Comparison of ENCODE assay signal across 9 cellular contexts in genomic region chr6:7974932-7975763, GRCh38.
DNase-seq lines count a peak whose midpoint lies in the region; ATAC-seq, FAIRE-seq and TF ChIP-seq lines count a peak whose summit lies in the region.
"Had no signal": no experiment of that assay in that cellular context is flagged by ENCODE, and none has a peak within 500 bp of the region (broad histone marks: within the 10 kb centered on the region; RNA-seq: fewer than 3 reads in every experiment).

No MANE protein-coding gene starts in this region.

- H4K20me1 ChIP-seq in KMS-11 (ENCODE audit: insufficient read depth), result no peaks in the 10 kb centered on the region

- no peak overlapping the region for H3K4me3 ChIP-seq in KMS-11 (IDR thresholded peaks at IDR 0.05; ENCODE audit: insufficient read depth, low read depth, low read length)

- peak overlapping the region; percentile 65 for H3K4me2 ChIP-seq in KMS-11

- intact Hi-C loops in activated naive CD4-positive, alpha-beta T cell treated with anti-CD3 and anti-CD28 coated beads for 36 hours (cut with micrococcal nuclease), result no loop called here

- peaks cover 30% of the 10 kb centered on the region for H3K27me3 Mint-ChIP-seq in stimulated activated naive CD8-positive, alpha-beta T cell treated with anti-CD3 and anti-CD28 coated beads, Interleukin-15, amount 100 ng/mL, for 72 hours
- H3K27me3 Mint-ChIP-seq in activated naive CD4-positive, alpha-beta T cell treated with anti-CD3 and anti-CD28 coated beads for 36 hours (ENCODE audit: low read depth), result peaks cover 28% of the 10 kb centered on the region

- no peak for TF ChIP-seq CTCF in KMS-11 (conservative IDR thresholded peaks at IDR 0.05; ENCODE audit: low read depth, low read length)

- no peaks in the 10 kb centered on the region for H3K27me3 ChIP-seq in KMS-11 (ENCODE audit: insufficient read depth, low read depth)

- H2AFZ ChIP-seq in KMS-11 (ENCODE audit: low read depth), result no peak overlapping the region

- H3K36me3 ChIP-seq in KMS-11 (ENCODE audit: insufficient read depth), result no peaks in the 10 kb centered on the region

- DNase-seq in DMS79 treated with DMSO at 0.1 percent for 48 hours (lab: John Stamatoyannopoulos, UW), result peak; percentile 2
- peak; percentile 94 for DNase-seq in astrocyte of the hippocampus (ENCODE audit: low read depth, low spot score)
- DNase-seq in islet precursor cell, result peak; percentile 98
- no peak for DNase-seq in stimulated activated naive CD8-positive, alpha-beta T cell treated with anti-CD3 and anti-CD28 coated beads, Interleukin-15, amount 100 ng/mL, for 72 hours
- DNase-seq in GM19239 (ENCODE audit: insufficient read length, low spot score), result no peak
- DNase-seq in activated naive CD4-positive, alpha-beta T cell treated with anti-CD3 and anti-CD28 coated beads for 36 hours, result no peak

- peak overlapping the region; percentile 29 to 59 for H3K4me3 Mint-ChIP-seq in stimulated activated naive CD8-positive, alpha-beta T cell treated with anti-CD3 and anti-CD28 coated beads, Interleukin-15, amount 100 ng/mL, for 72 hours
- no peak overlapping the region for H3K4me3 Mint-ChIP-seq in activated naive CD4-positive, alpha-beta T cell treated with anti-CD3 and anti-CD28 coated beads for 36 hours

- CTCF ChIA-PET in activated naive CD4-positive, alpha-beta T cell treated with anti-CD3 and anti-CD28 coated beads for 36 hours (lab: Charles Lee), result no interaction called here

- H3K4me1 ChIP-seq in KMS-11 (ENCODE audit: low read depth, poor library complexity, severe bottlenecking), result peaks cover 70% of the 10 kb centered on the region

- H3K27ac Mint-ChIP-seq in stimulated activated naive CD8-positive, alpha-beta T cell treated with anti-CD3 and anti-CD28 coated beads, Interleukin-15, amount 100 ng/mL, for 72 hours, result no peak overlapping the region
- no peak overlapping the region for H3K27ac Mint-ChIP-seq in activated naive CD4-positive, alpha-beta T cell treated with anti-CD3 and anti-CD28 coated beads for 36 hours

- FAIRE-seq in GM19239 (lab: Jason Lieb, UNC), result no peak
- FAIRE-seq: islet of Langerhans had no signal

- no peaks in the 10 kb centered on the region for H3K79me2 ChIP-seq in KMS-11 (ENCODE audit: insufficient read depth, low read depth)

- peak overlapping the region; percentile 93 for H3K27ac ChIP-seq in KMS-11

- H3K36me3 Mint-ChIP-seq in activated naive CD4-positive, alpha-beta T cell treated with anti-CD3 and anti-CD28 coated beads for 36 hours (ENCODE audit: low read depth), result peaks cover 3% of the 10 kb centered on the region

- H3K9me3 Mint-ChIP-seq in stimulated activated naive CD8-positive, alpha-beta T cell treated with anti-CD3 and anti-CD28 coated beads, Interleukin-15, amount 100 ng/mL, for 72 hours, result peaks cover 4 to 7% of the 10 kb centered on the region in 2 donors
- H3K9me3 Mint-ChIP-seq in activated naive CD4-positive, alpha-beta T cell treated with anti-CD3 and anti-CD28 coated beads for 36 hours, result peaks cover 5% of the 10 kb centered on the region

- peak overlapping the region; percentile 72 for H3K9ac ChIP-seq in KMS-11

- peaks cover 14% of the 10 kb centered on the region for H3K4me1 Mint-ChIP-seq in stimulated activated naive CD8-positive, alpha-beta T cell treated with anti-CD3 and anti-CD28 coated beads, Interleukin-15, amount 100 ng/mL, for 72 hours
- H3K4me1 Mint-ChIP-seq in activated naive CD4-positive, alpha-beta T cell treated with anti-CD3 and anti-CD28 coated beads for 36 hours (ENCODE audit: low read depth), result peaks cover 11% of the 10 kb centered on the region

- no peak for ATAC-seq in stimulated activated naive CD8-positive, alpha-beta T cell treated with anti-CD3 and anti-CD28 coated beads, Interleukin-15, amount 100 ng/mL, for 72 hours
- no peak for ATAC-seq in GM21447 (IDR thresholded peaks at IDR 0.05; ENCODE audit: unreplicated experiment)

Comparison
In these comparisons a context has a peak if more than half of its experiments do, and no peak if none do; other contexts are left out.
1. DNase-seq: peak in DMS79 treated with DMSO at 0.1 percent for 48 hours (single experiment), astrocyte of the hippocampus (single experiment) and islet precursor cell (single experiment); none in stimulated activated naive CD8-positive, alpha-beta T cell treated with anti-CD3 and anti-CD28 coated beads, Interleukin-15, amount 100 ng/mL, for 72 hours (0 of 2), GM19239 (single experiment) and activated naive CD4-positive, alpha-beta T cell treated with anti-CD3 and anti-CD28 coated beads for 36 hours (single experiment).